ENCODE assay signal across 31 cellular contexts in the genomic region with DNA sequence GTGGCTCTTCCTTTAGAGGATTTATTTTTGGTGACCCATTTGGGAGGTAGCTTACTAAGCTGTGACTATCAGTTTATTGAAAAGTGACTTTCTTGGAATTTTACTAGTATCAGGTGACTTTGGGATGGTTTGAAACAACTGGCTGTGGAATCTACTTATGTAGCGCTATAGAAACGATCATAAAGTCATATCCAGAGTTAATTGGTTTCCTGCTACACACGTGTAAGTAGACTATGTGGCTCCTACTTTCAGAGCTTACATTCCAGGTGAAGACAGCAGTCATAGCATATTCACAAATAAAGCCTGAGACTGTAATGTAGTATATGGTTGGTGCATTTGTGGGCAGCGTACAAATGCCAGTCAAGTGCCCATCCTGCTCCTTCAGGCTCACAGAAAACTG.
"Had no signal": no experiment of that assay in that cellular context is flagged by ENCODE, and none has a peak within 500 bp of the region (broad histone marks: within the 10 kb centered on the region; RNA-seq: fewer than 3 reads in every experiment).

No MANE protein-coding gene starts in this region.

- DNase-seq: activated CD4-positive, alpha-beta memory T cell treated with anti-CD3 and anti-CD28 coated beads for 36 hours; activated CD4-positive, alpha-beta T cell treated with anti-CD3 and anti-CD28 coated beads for 36 hours; activated CD4-positive, alpha-beta T cell treated with anti-CD3 and anti-CD28 coated beads, Interleukin-2, amount 10 ng/mL, durations not matched to agents 24 days and 14 days; activated CD4-positive, CD25-positive, alpha-beta regulatory T cell; activated CD4-positive, CD25-positive, alpha-beta regulatory T cell treated with anti-CD3 and anti-CD28 coated beads, Interleukin-2, amount 50 U/mL, for 72 hours; activated CD8-positive, alpha-beta memory T cell treated with anti-CD3 and anti-CD28 coated beads, Interleukin-2, amount 10 ng/mL, durations not matched to agents 7 days and 5 days; activated CD8-positive, alpha-beta memory T cell treated with anti-CD3 and anti-CD28 coated beads, Interleukin-2, amount 50 U/mL, for 4 hours; activated CD8-positive, alpha-beta T cell treated with anti-CD3 and anti-CD28 coated beads, Interleukin-2, amount 10 ng/mL, durations not matched to agents 7 days and 5 days; activated effector memory CD4-positive, alpha-beta T cell treated with anti-CD3 and anti-CD28 coated beads, Interleukin-2, amount 50 U/mL, for 16 hours; activated naive CD4-positive, alpha-beta T cell; activated naive CD4-positive, alpha-beta T cell treated with anti-CD3 and anti-CD28 coated beads, Interleukin-2, amount 10 ng/mL, durations not matched to agents 7 days and 5 days; activated naive CD8-positive, alpha-beta T cell treated with anti-CD3 and anti-CD28 coated beads, Interleukin-2, amount 10 ng/mL, durations not matched to agents 7 days and 5 days; activated T-cell treated with anti-CD3 and anti-CD28 coated beads, Interleukin-2, amount 50 U/mL, for 1 hour; activated T-cell treated with anti-CD3 and anti-CD28 coated beads, Interleukin-2, amount 50 U/mL, for 48 hours; central memory CD4-positive, alpha-beta T cell; effector memory CD4-positive, alpha-beta T cell; endodermal cell; erythroblast; foreskin keratinocyte; gastrocnemius medialis; glutamatergic neuron; T-helper 1 cell; T-helper 17 cell; T1000 had no signal

- H3K4me1 ChIP-seq: ascending aorta, breast epithelium, foreskin keratinocyte had no signal

- H3K9me3 ChIP-seq: ascending aorta, breast epithelium, esophagus muscularis mucosa, gastrocnemius medialis had no signal

- H3K4me3 ChIP-seq: ascending aorta, breast epithelium, cardiac muscle cell, coronary artery, dorsolateral prefrontal cortex, esophagus muscularis mucosa, gastrocnemius medialis had no signal

- H3K36me3 ChIP-seq: ascending aorta, breast epithelium, cardiac muscle cell, esophagus muscularis mucosa, gastrocnemius medialis had no signal

- ATAC-seq: activated CD4-positive, alpha-beta T cell treated with anti-CD3 and anti-CD28 coated beads for 36 hours; activated CD8-positive, alpha-beta memory T cell treated with anti-CD3 and anti-CD28 coated beads, Interleukin-2, amount 10 ng/mL, durations not matched to agents 7 days and 5 days; activated CD8-positive, alpha-beta T cell treated with anti-CD3 and anti-CD28 coated beads, Interleukin-2, amount 10 ng/mL, durations not matched to agents 7 days and 5 days; activated naive CD4-positive, alpha-beta T cell treated with anti-CD3 and anti-CD28 coated beads, Interleukin-2, amount 50 U/mL, for 72 hours; foreskin keratinocyte; T-helper 17 cell had no signal

- H3K27ac ChIP-seq: ascending aorta, breast epithelium, cardiac muscle cell, coronary artery, esophagus muscularis mucosa, foreskin keratinocyte, gastrocnemius medialis had no signal

- H3K27me3 ChIP-seq: ascending aorta, breast epithelium, foreskin keratinocyte, gastrocnemius medialis had no signal
